In the genomic region with DNA sequence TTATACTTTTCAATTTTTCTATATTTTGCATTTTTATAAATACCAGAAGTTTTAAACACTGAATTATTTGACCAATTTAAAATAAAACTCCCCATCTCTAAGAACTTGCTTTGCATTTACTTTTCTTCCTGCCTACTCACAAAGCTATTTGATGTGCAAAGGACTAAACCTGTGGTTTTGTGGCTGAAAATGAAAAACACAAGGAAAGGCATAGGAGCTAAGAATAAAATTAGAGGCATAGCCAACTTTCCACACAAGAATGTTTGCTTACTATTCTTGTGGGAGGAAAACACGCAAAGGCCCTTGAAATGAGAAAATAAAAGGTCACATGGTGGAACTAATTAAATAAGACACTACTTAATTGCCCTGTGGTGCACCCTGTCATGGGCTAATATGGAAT, we compare ENCODE assay signal across 22 cellular contexts.
"Had no signal": no experiment of that assay in that cellular context is flagged by ENCODE, and none has a peak within 500 bp of the region (broad histone marks: within the 10 kb centered on the region; RNA-seq: fewer than 3 reads in every experiment).

No MANE protein-coding gene starts in this region.

- H3K4me3 ChIP-seq: coronary artery, gastroesophageal sphincter, heart right ventricle, left ventricle myocardium inferior, neural progenitor cell, prostate gland, right lobe of liver, smooth muscle cell, stomach, testis had no signal

- H3K27ac ChIP-seq: coronary artery, gastroesophageal sphincter, heart right ventricle, left ventricle myocardium inferior, neural progenitor cell, prostate gland, right lobe of liver, stomach, testis had no signal

- DNase-seq: activated CD4-positive, alpha-beta T cell treated with anti-CD3 and anti-CD28 coated beads, Interleukin-2, amount 50 U/mL, for 1 hour; activated CD8-positive, alpha-beta memory T cell treated with anti-CD3 and anti-CD28 coated beads for 24 hours; activated CD8-positive, alpha-beta memory T cell treated with anti-CD3 and anti-CD28 coated beads, Interleukin-2, amount 50 U/mL, for 48 hours; activated effector memory CD4-positive, alpha-beta T cell treated with anti-CD3 and anti-CD28 coated beads, Interleukin-2, amount 50 U/mL, for 16 hours; activated T-cell treated with anti-CD3 and anti-CD28 coated beads, Interleukin-2, amount 50 U/mL, for 48 hours; amniotic stem cell; heart right ventricle; left ventricle myocardium inferior; mammary epithelial cell; naive thymus-derived CD4-positive, alpha-beta T cell; right lobe of liver; stimulated activated CD4-positive, alpha-beta T cell treated with anti-CD3 and anti-CD28 coated beads, Interleukin-4, amount 100 ng/mL, for 24 hours; stomach; T1000; testis had no signal

- H3K27me3 ChIP-seq: gastroesophageal sphincter, heart right ventricle, neural progenitor cell, right lobe of liver, stomach, testis had no signal

- ATAC-seq: activated CD4-positive, CD25-positive, alpha-beta regulatory T cell treated with anti-CD3 and anti-CD28 coated beads, Interleukin-2, amount 50 U/mL, for 24 hours; gastroesophageal sphincter; heart right ventricle; naive thymus-derived CD4-positive, alpha-beta T cell; right lobe of liver; stimulated activated effector memory CD8-positive, alpha-beta T cell treated with anti-CD3 and anti-CD28 coated beads, Interleukin-12 subunit alpha, Interleukin-12 subunit beta, amount 100 ng/mL, for 72 hours had no signal

- H3K9me3 ChIP-seq: gastroesophageal sphincter, heart right ventricle, left ventricle myocardium inferior, prostate gland, right lobe of liver, stomach, testis had no signal

- H3K4me1 ChIP-seq: gastroesophageal sphincter, heart right ventricle, left ventricle myocardium inferior, neural progenitor cell, prostate gland, right lobe of liver, stomach, testis had no signal
